9 cellular contexts compared by ENCODE assay signal in genomic region chr10:79264942-79265341, GRCh38.
DNase-seq lines count a peak whose midpoint lies in the region; ATAC-seq and TF ChIP-seq lines count a peak whose summit lies in the region.
"Had no signal": no experiment of that assay in that cellular context is flagged by ENCODE, and none has a peak within 500 bp of the region (broad histone marks: within the 10 kb centered on the region; RNA-seq: fewer than 3 reads in every experiment).

No MANE protein-coding gene starts in this region.

- H3K27ac Mint-ChIP-seq in osteocyte (ENCODE audit: unreplicated experiment), result peak overlapping the region; percentile 93
- H3K27ac Mint-ChIP-seq in activated naive CD4-positive, alpha-beta T cell treated with anti-CD3 and anti-CD28 coated beads, Interleukin-2, amount 50 U/mL, for 72 hours, result no peak overlapping the region

- no peaks in the 10 kb centered on the region for H3K9me3 ChIP-seq in BLaER1
- H3K9me3 ChIP-seq in PC-9 (ENCODE audit: insufficient read depth, low read depth), result no peaks in the 10 kb centered on the region
- no peaks in the 10 kb centered on the region for H3K9me3 ChIP-seq in heart left ventricle

- intact Hi-C loops in PC-9 (cut with micrococcal nuclease; ENCODE audit: unreplicated experiment) (loop anchor here (2.0 to 5.0 kb wide), 2 partner anchors 24 to 33 kb away; no protein-coding TSS in a partner anchor), heart left ventricle (cut with DNase I) (loop anchor here in 2 of 10 donors (2.0 to 5.0 kb wide), 2 partner anchors 16 to 43 kb away; no protein-coding TSS in a partner anchor)

- no peaks in the 10 kb centered on the region for H3K27me3 Mint-ChIP-seq in osteocyte (ENCODE audit: unreplicated experiment)

- H3K4me1 ChIP-seq in BLaER1, result peaks cover 94% of the 10 kb centered on the region
- H3K4me1 ChIP-seq in PC-9 (replicated peaks; ENCODE audit: insufficient read depth), result peaks cover 41% of the 10 kb centered on the region
- H3K4me1 ChIP-seq in heart left ventricle, result peaks cover 28 to 100% (median 91%) of the 10 kb centered on the region in 12 donors

- WGBS in heart left ventricle, 4 donors, result 53 to 73% (median 59%) methylated on average over 8 to 10 of the region's 10 CpGs

- H3K27ac ChIP-seq in BLaER1 (peak overlapping the region; percentile 71), PC-9 (peak overlapping the region; percentile 87), heart left ventricle (peak overlapping the region in 11 of 12 donors; percentile 59 to 95 (median 83))

- H4K20me1 ChIP-seq in BLaER1 (peaks cover 100% of the 10 kb centered on the region), PC-9 (ENCODE audit: insufficient read depth) (no peaks in the 10 kb centered on the region)

- peaks cover 53% of the 10 kb centered on the region for H3K36me3 ChIP-seq in BLaER1
- no peaks in the 10 kb centered on the region for H3K36me3 ChIP-seq in PC-9 (ENCODE audit: low read depth)
- peaks cover 0 to 24% (median 4%) of the 10 kb centered on the region in 9 donors for H3K36me3 ChIP-seq in heart left ventricle

- no TSS peak for BruUV-seq in PC-9 (replicated peaks; lab: Mats Ljungman, UMichigan)

- peak overlapping the region; percentile 44; the same call in 1 of the 2 replicates for H3K9ac ChIP-seq in BLaER1

- DNase-seq in PC-9 (peak; percentile 95 to 96), heart left ventricle (peak in 3 of 5 donors; percentile 47 to 79 (median 76)), osteocyte (ENCODE audit: extremely low spot score, unreplicated experiment) (no peak)
- no peak for DNase-seq in activated naive CD4-positive, alpha-beta T cell treated with anti-CD3 and anti-CD28 coated beads, Interleukin-2, amount 50 U/mL, for 72 hours (ENCODE audit: low spot score in 2 of 2)
- no peak for DNase-seq in NK-92 treated with Interleukin-12 subunit alpha and Interleukin-12 subunit beta, amount 100 ng/mL, for 24 hours (lab: John Stamatoyannopoulos, UW)
- DNase-seq: SW 1271 had no signal

- peak overlapping the region; percentile 85 for H3K4me2 ChIP-seq in BLaER1
- peak overlapping the region; percentile 73 for H3K4me2 ChIP-seq in PC-9

- H3K27me3 ChIP-seq in BLaER1, result no peaks in the 10 kb centered on the region
- H3K27me3 ChIP-seq in PC-9 (ENCODE audit: insufficient read depth, low read depth), result no peaks in the 10 kb centered on the region
- H3K27me3 ChIP-seq in heart left ventricle, result no peaks in the 10 kb centered on the region

- H3K4me3 ChIP-seq in BLaER1, result no peak overlapping the region
- no peak overlapping the region for H3K4me3 ChIP-seq in PC-9
- H3K4me3 ChIP-seq in heart left ventricle, result peak overlapping the region in 4 of 12 donors; percentile 2 to 32 (median 8)

- H2AFZ ChIP-seq in PC-9, result no peak overlapping the region

- no peak overlapping the region for H3K4me3 Mint-ChIP-seq in osteocyte (ENCODE audit: unreplicated experiment)

- peaks cover 12% of the 10 kb centered on the region for H3K36me3 Mint-ChIP-seq in osteocyte (ENCODE audit: unreplicated experiment)
- no peaks in the 10 kb centered on the region for H3K36me3 Mint-ChIP-seq in activated naive CD4-positive, alpha-beta T cell treated with anti-CD3 and anti-CD28 coated beads, Interleukin-2, amount 50 U/mL, for 72 hours

- TF ChIP-seq CTCF in PC-9 (conservative IDR thresholded peaks at IDR 0.05), result no peak
- no peak for TF ChIP-seq CTCF in heart left ventricle (IDR thresholded peaks at IDR 0.05)
- TF ChIP-seq CTCF in osteocyte (IDR thresholded peaks at IDR 0.05), result no peak

- H3K9me2 ChIP-seq in PC-9 (ENCODE audit: insufficient read depth), result no peaks in the 10 kb centered on the region

- peaks cover 30% of the 10 kb centered on the region; the same call in 1 of the 2 replicates for H3F3A ChIP-seq in PC-9 (ENCODE audit: insufficient read depth, low read depth)

- POLR2A ChIA-PET in PC-9 (lab: Charles Lee; ENCODE audit: unreplicated experiment), result interaction anchor here (0.6 to 0.8 kb wide), 3 partner anchors 27 to 1682 kb away, joined by 4 to 24 read pairs (median 12); no protein-coding TSS in a partner anchor

- peak in 1 of 4 donors; percentile 12 for ATAC-seq in heart left ventricle
- ATAC-seq in GM18511 (IDR thresholded peaks at IDR 0.05; ENCODE audit: unreplicated experiment), result no peak
- no peak for ATAC-seq in activated naive CD4-positive, alpha-beta T cell treated with anti-CD3 and anti-CD28 coated beads, Interleukin-2, amount 50 U/mL, for 72 hours
- no peak for ATAC-seq in GM19351 (IDR thresholded peaks at IDR 0.05; ENCODE audit: unreplicated experiment)

- no peak for TF ChIP-seq POLR2A in heart left ventricle (IDR thresholded peaks at IDR 0.05)

- H3K4me1 Mint-ChIP-seq in osteocyte (ENCODE audit: unreplicated experiment), result peaks cover 64% of the 10 kb centered on the region

- CTCF ChIA-PET in PC-9 (lab: Charles Lee), result interaction anchor here (0.5 to 0.7 kb wide), 3 partner anchors 28 to 1219 kb away, joined by 5 to 11 read pairs (median 8); no protein-coding TSS in a partner anchor

- peaks cover 9% of the 10 kb centered on the region for H3K79me2 ChIP-seq in PC-9 (ENCODE audit: low read depth)

- no peaks in the 10 kb centered on the region for H3K9me3 Mint-ChIP-seq in osteocyte (ENCODE audit: unreplicated experiment)
- H3K9me3 Mint-ChIP-seq in activated naive CD4-positive, alpha-beta T cell treated with anti-CD3 and anti-CD28 coated beads, Interleukin-2, amount 50 U/mL, for 72 hours, result no peaks in the 10 kb centered on the region

Comparison
In these comparisons a context has a peak if more than half of its experiments do, and no peak if none do; other contexts are left out.
1. DNase-seq: peak in PC-9 (2 of 2) and heart left ventricle (3 of 5); none in osteocyte (single experiment), activated naive CD4-positive, alpha-beta T cell treated with anti-CD3 and anti-CD28 coated beads, Interleukin-2, amount 50 U/mL, for 72 hours (0 of 2) and NK-92 treated with Interleukin-12 subunit alpha and Interleukin-12 subunit beta, amount 100 ng/mL, for 24 hours (single experiment).
2. Peak in every context shown above with its lines, with median percentiles within 50 percentile points of each other: H3K27ac ChIP-seq.